ENCODE assay signal across 21 cellular contexts in the genomic region with DNA sequence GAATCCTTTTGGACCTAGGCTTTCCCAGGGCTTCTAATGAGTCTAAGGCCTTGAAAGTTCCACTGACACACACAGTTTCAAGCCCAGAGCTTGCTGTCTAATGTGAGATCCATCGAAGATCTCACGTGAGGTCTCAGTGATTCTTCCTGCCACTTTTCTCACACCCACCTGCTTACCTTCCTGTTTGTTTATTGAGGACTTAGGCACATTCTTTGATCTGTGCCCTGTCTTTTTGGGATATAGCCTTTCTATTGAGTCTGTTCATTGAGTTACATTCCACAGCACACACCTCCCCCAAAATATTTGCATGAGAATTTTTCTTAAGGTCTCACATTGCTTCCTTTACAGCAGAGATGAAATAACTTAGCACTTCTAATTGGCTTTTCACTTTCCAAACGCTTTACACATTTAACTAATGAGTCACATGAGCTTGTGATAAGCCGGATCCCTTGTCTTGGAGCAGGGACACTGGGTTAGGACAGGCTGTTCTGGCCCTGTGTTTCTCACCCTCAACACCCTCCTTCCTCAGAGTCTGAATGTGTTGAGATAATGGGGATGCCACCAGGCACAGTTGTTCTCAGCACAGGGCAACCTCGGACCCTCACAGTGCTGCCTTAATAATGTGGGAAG.
A peak's percentile ranks its signal among the peaks of the same experiment; 100 is the strongest.
DNase-seq lines count a peak whose midpoint lies in the region; ATAC-seq, FAIRE-seq and TF ChIP-seq lines count a peak whose summit lies in the region.
"Had no signal": no experiment of that assay in that cellular context is flagged by ENCODE, and none has a peak within 500 bp of the region (broad histone marks: within the 10 kb centered on the region; RNA-seq: fewer than 3 reads in every experiment).

No MANE protein-coding gene starts in this region.

- FAIRE-seq in HepG2 (lab: Jason Lieb, UNC) = no peak
- FAIRE-seq: A204.1, endometrium, frontal cortex, RCC 7860 had no signal

- intact Hi-C loops in HepG2 (cut with micrococcal nuclease; ENCODE audit: unreplicated experiment) = no loop called here
- intact Hi-C loops in heart right ventricle (cut with DNase I) = loop anchor here in 2 of 10 donors (5.0 kb wide), 2 partner anchors 59 to 354 kb away; a partner anchor contains a TSS
- intact Hi-C loops in sigmoid colon (cut with DNase I) = no loop called here

- H3K9ac ChIP-seq in liver (ENCODE audit: low read depth in 1 of 2, low read length in 2 of 2) = no peak overlapping the region
- H3K9ac ChIP-seq in HepG2 (ENCODE audit: insufficient read depth, low read depth, low read length) = no peak overlapping the region

- peak overlapping the region in 2 of 3 experiments; percentile 6 to 14 for H3K27ac Mint-ChIP-seq in nephron
- no peak overlapping the region for H3K27ac Mint-ChIP-seq in CD8-positive, alpha-beta memory T cell
- H3K27ac Mint-ChIP-seq: activated CD4-positive, alpha-beta memory T cell treated with anti-CD3 and anti-CD28 coated beads, Interleukin-2, amount 10 ng/mL, durations not matched to agents 7 days and 5 days; activated naive CD8-positive, alpha-beta T cell treated with anti-CD3 and anti-CD28 coated beads, Interleukin-2, amount 10 ng/mL, durations not matched to agents 7 days and 5 days; activated T-cell treated with anti-CD3 and anti-CD28 coated beads, Interleukin-2, amount 50 U/mL, for 72 hours; type B pancreatic cell had no signal

- TF ChIP-seq EP300 in HepG2 (IDR thresholded peaks at IDR 0.05; ENCODE audit: low read depth in 2 of 2, low read length in 2 of 2) (no peak), HepG2 (CRISPR knock-in tag; IDR thresholded peaks at IDR 0.05; ENCODE audit: borderline replicate concordance) (no peak), sigmoid colon (IDR thresholded peaks at IDR 0.05) (no peak)

- no peak for TF ChIP-seq POLR2A in HepG2 (IDR thresholded peaks at IDR 0.05; ENCODE audit: insufficient read depth in 1 of 2, low read depth in 2 of 2, low read length in 2 of 2)
- TF ChIP-seq POLR2A in sigmoid colon (IDR thresholded peaks at IDR 0.05) = no peak

- TF ChIP-seq CTCF in liver (IDR thresholded peaks at IDR 0.05; ENCODE audit: low read depth, low read length, missing input control) (no peak), HepG2 (CRISPR knock-in tag; IDR thresholded peaks at IDR 0.05) (no peak), heart right ventricle (IDR thresholded peaks at IDR 0.05) (no peak), nephron (IDR thresholded peaks at IDR 0.05; ENCODE audit: unreplicated experiment in 3 of 3) (no peak), sigmoid colon (IDR thresholded peaks at IDR 0.05) (no peak)

- peaks cover 2 to 5% (median 3%) of the 10 kb centered on the region in 4 donors for H3K36me3 ChIP-seq in liver (ENCODE audit: control insufficient read depth in 4 of 4, insufficient read depth in 3 of 4, low read depth in 1 of 4, low read length in 3 of 4)
- H3K36me3 ChIP-seq in HepG2 (replicated peaks in 1 of 2; ENCODE audit: control insufficient read depth in 1 of 2, insufficient read depth in 2 of 2, low read length in 2 of 2) = peaks cover 8 to 54% of the 10 kb centered on the region in 2 experiments
- H3K36me3 ChIP-seq in heart right ventricle = peaks cover 0 to 7% (median 0%) of the 10 kb centered on the region in 9 donors
- no peaks in the 10 kb centered on the region for H3K36me3 ChIP-seq in CD8-positive, alpha-beta memory T cell (ENCODE audit: insufficient read depth, low read length)
- no peaks in the 10 kb centered on the region for H3K36me3 ChIP-seq in sigmoid colon

- H3K4me3 ChIP-seq in liver (ENCODE audit: low read depth in 1 of 3, low read length in 3 of 3) = no peak overlapping the region
- H3K4me3 ChIP-seq in HepG2 (replicated peaks in 1 of 3; ENCODE audit: insufficient read depth in 1 of 3, low read depth in 2 of 3, low read length in 3 of 3) = no peak overlapping the region
- H3K4me3 ChIP-seq in heart right ventricle = no peak overlapping the region
- no peak overlapping the region for H3K4me3 ChIP-seq in CD8-positive, alpha-beta memory T cell (ENCODE audit: low read length)
- H3K4me3 ChIP-seq in sigmoid colon = no peak overlapping the region
- H3K4me3 ChIP-seq: skin epidermis had no signal

- no peak overlapping the region for H3K4me2 ChIP-seq in HepG2 (ENCODE audit: low read depth, low read length)

- H3K4me1 ChIP-seq in liver (ENCODE audit: control insufficient read depth in 4 of 4, insufficient read depth in 4 of 4, low read length in 3 of 4) (peaks cover 0 to 3% (median 0%) of the 10 kb centered on the region in 4 donors), HepG2 (ENCODE audit: insufficient read depth, low read length) (peaks cover 26% of the 10 kb centered on the region), heart right ventricle (peaks cover 4 to 69% (median 57%) of the 10 kb centered on the region in 9 donors), sigmoid colon (peaks cover 0 to 20% (median 7%) of the 10 kb centered on the region in 4 donors)
- H3K4me1 ChIP-seq in CD8-positive, alpha-beta memory T cell (ENCODE audit: insufficient read depth, low read length) = no peaks in the 10 kb centered on the region

- H3K9me3 ChIP-seq in liver (ENCODE audit: control insufficient read depth in 4 of 4, low read length in 3 of 4) (no peaks in the 10 kb centered on the region), HepG2 (ENCODE audit: low read length) (no peaks in the 10 kb centered on the region), heart right ventricle (no peaks in the 10 kb centered on the region), sigmoid colon (no peaks in the 10 kb centered on the region)
- no peaks in the 10 kb centered on the region for H3K9me3 ChIP-seq in CD8-positive, alpha-beta memory T cell (ENCODE audit: low read length)

- H3K27ac ChIP-seq in liver (ENCODE audit: low read depth in 1 of 2, low read length in 2 of 2) = no peak overlapping the region
- no peak overlapping the region for H3K27ac ChIP-seq in HepG2 (ENCODE audit: extremely low read length, insufficient read depth, low read length)
- peak overlapping the region; percentile 47 to 80 (median 69) for H3K27ac ChIP-seq in heart right ventricle
- no peak overlapping the region for H3K27ac ChIP-seq in CD8-positive, alpha-beta memory T cell (ENCODE audit: low read depth, low read length)
- H3K27ac ChIP-seq in sigmoid colon = peak overlapping the region in 1 of 4 donors; percentile 21
- H3K27ac ChIP-seq: skin epidermis had no signal

- 88% methylated on average over 5 of the region's 5 CpGs for WGBS in liver
- 92% methylated on average over 5 of the region's 5 CpGs for WGBS in HepG2 (ENCODE audit: low lambda C conversion rate)
- 42 to 46% methylated on average over 5 of the region's 5 CpGs for WGBS in heart right ventricle, 2 donors
- 75 to 81% methylated on average over 5 of the region's 5 CpGs for WGBS in sigmoid colon, 2 donors

- H3K4me3 Mint-ChIP-seq in nephron = no peak overlapping the region
- H3K4me3 Mint-ChIP-seq in CD8-positive, alpha-beta memory T cell = no peak overlapping the region
- H3K4me3 Mint-ChIP-seq: activated CD4-positive, alpha-beta memory T cell treated with anti-CD3 and anti-CD28 coated beads, Interleukin-2, amount 10 ng/mL, durations not matched to agents 7 days and 5 days; activated naive CD8-positive, alpha-beta T cell treated with anti-CD3 and anti-CD28 coated beads, Interleukin-2, amount 10 ng/mL, durations not matched to agents 7 days and 5 days; activated T-cell treated with anti-CD3 and anti-CD28 coated beads, Interleukin-2, amount 50 U/mL, for 72 hours; central memory CD8-positive, alpha-beta T cell; type B pancreatic cell had no signal

- no peaks in the 10 kb centered on the region for H3K9me3 Mint-ChIP-seq in nephron
- H3K9me3 Mint-ChIP-seq in CD8-positive, alpha-beta memory T cell = no peaks in the 10 kb centered on the region
- H3K9me3 Mint-ChIP-seq: activated CD4-positive, alpha-beta memory T cell treated with anti-CD3 and anti-CD28 coated beads, Interleukin-2, amount 10 ng/mL, durations not matched to agents 7 days and 5 days; activated naive CD8-positive, alpha-beta T cell treated with anti-CD3 and anti-CD28 coated beads, Interleukin-2, amount 10 ng/mL, durations not matched to agents 7 days and 5 days; activated T-cell treated with anti-CD3 and anti-CD28 coated beads, Interleukin-2, amount 50 U/mL, for 72 hours; central memory CD8-positive, alpha-beta T cell had no signal

- DNase-seq in HepG2 (ENCODE audit: low spot score) (no peak), heart right ventricle (no peak), midbrain (lab: John Stamatoyannopoulos, UW) (no peak), sigmoid colon (no peak)
- DNase-seq in CD8-positive, alpha-beta memory T cell = no peak
- DNase-seq: activated CD4-positive, alpha-beta memory T cell treated with anti-CD3 and anti-CD28 coated beads, Interleukin-2, amount 10 ng/mL, durations not matched to agents 7 days and 5 days; activated naive CD8-positive, alpha-beta T cell treated with anti-CD3 and anti-CD28 coated beads, Interleukin-2, amount 10 ng/mL, durations not matched to agents 7 days and 5 days; C1 segment of cervical spinal cord; NCI-H748 treated with DMSO at 0.1 percent for 48 hours; nucleus accumbens had no signal

- ATAC-seq in HepG2 (no peak), heart right ventricle (peak in 7 of 8 donors; percentile 21 to 87 (median 70)), HG02884 (IDR thresholded peaks at IDR 0.05; ENCODE audit: unreplicated experiment) (no peak)
- ATAC-seq: activated T-cell treated with anti-CD3 and anti-CD28 coated beads, Interleukin-2, amount 50 U/mL, for 72 hours had no signal

- no peaks in the 10 kb centered on the region; the same call in 1 of the 2 replicates for H4K20me1 ChIP-seq in HepG2 (ENCODE audit: insufficient read depth, low read length)

- POLR2A ChIA-PET in HepG2 (lab: Yijun Ruan, JAX) = no interaction called here
- POLR2A ChIA-PET in CD8-positive, alpha-beta memory T cell (lab: Charles Lee) = no interaction called here

- CTCF ChIA-PET in HepG2 (lab: Yijun Ruan, JAX; ENCODE audit: low intra/inter-chr PET ratio, low total read pairs) = no interaction called here
- CTCF ChIA-PET in CD8-positive, alpha-beta memory T cell (lab: Charles Lee) = interaction anchor here (0.9 kb wide), 1 partner anchor 386 kb away, joined by 3 read pairs; no protein-coding TSS in a partner anchor

- no peaks in the 10 kb centered on the region for H3K27me3 ChIP-seq in liver (ENCODE audit: control insufficient read depth in 4 of 4, insufficient read depth in 4 of 4, low read length in 3 of 4)
- no peaks in the 10 kb centered on the region for H3K27me3 ChIP-seq in HepG2 (ENCODE audit: control insufficient read depth in 1 of 2, insufficient read depth in 2 of 2, low read length in 2 of 2)
- H3K27me3 ChIP-seq in heart right ventricle = no peaks in the 10 kb centered on the region
- H3K27me3 ChIP-seq in CD8-positive, alpha-beta memory T cell (ENCODE audit: insufficient read depth, low read length, poor library complexity, severe bottlenecking) = no peaks in the 10 kb centered on the region
- no peaks in the 10 kb centered on the region for H3K27me3 ChIP-seq in sigmoid colon

- in situ Hi-C loops in HepG2 (cut with HindIII; ENCODE audit: extremely low pct_ligation_motif_present, low pct_unique_long_range_greater_than_20kb) = no loop called here

- H2AFZ ChIP-seq in HepG2 (ENCODE audit: low read length) = no peak overlapping the region

- peaks cover 44% of the 10 kb centered on the region for H3K36me3 Mint-ChIP-seq in nephron (ENCODE audit: low read depth)
- H3K36me3 Mint-ChIP-seq in CD8-positive, alpha-beta memory T cell = peaks cover 0 to 3% (median 0%) of the 10 kb centered on the region in 3 donors
- H3K36me3 Mint-ChIP-seq: activated naive CD8-positive, alpha-beta T cell treated with anti-CD3 and anti-CD28 coated beads, Interleukin-2, amount 10 ng/mL, durations not matched to agents 7 days and 5 days had no signal

- TF ChIP-seq RAD21 in liver (IDR thresholded peaks at IDR 0.05) (no peak), HepG2 (CRISPR knock-in tag; IDR thresholded peaks at IDR 0.05) (no peak)

- peaks cover 42% of the 10 kb centered on the region for H3K4me1 Mint-ChIP-seq in nephron
- no peaks in the 10 kb centered on the region for H3K4me1 Mint-ChIP-seq in CD8-positive, alpha-beta memory T cell
- H3K4me1 Mint-ChIP-seq: activated CD4-positive, alpha-beta memory T cell treated with anti-CD3 and anti-CD28 coated beads, Interleukin-2, amount 10 ng/mL, durations not matched to agents 7 days and 5 days; activated naive CD8-positive, alpha-beta T cell treated with anti-CD3 and anti-CD28 coated beads, Interleukin-2, amount 10 ng/mL, durations not matched to agents 7 days and 5 days; central memory CD8-positive, alpha-beta T cell had no signal

- no peaks in the 10 kb centered on the region for H3K27me3 Mint-ChIP-seq in nephron (ENCODE audit: low read depth)
- peaks cover 0 to 1% of the 10 kb centered on the region in 2 donors for H3K27me3 Mint-ChIP-seq in CD8-positive, alpha-beta memory T cell
- H3K27me3 Mint-ChIP-seq: activated CD4-positive, alpha-beta memory T cell treated with anti-CD3 and anti-CD28 coated beads, Interleukin-2, amount 10 ng/mL, durations not matched to agents 7 days and 5 days; central memory CD8-positive, alpha-beta T cell; type B pancreatic cell had no signal

- no peaks in the 10 kb centered on the region for H3K79me2 ChIP-seq in HepG2 (ENCODE audit: insufficient read depth, low read length)

- no TSS peak for BruUV-seq in HepG2 (replicated peaks; lab: Mats Ljungman, UMichigan)

Comparison
In these comparisons a context has a peak if more than half of its experiments do, and no peak if none do; other contexts are left out.
1. H3K27ac ChIP-seq: peak in heart right ventricle (10 of 10); none in liver (0 of 2), HepG2 (single experiment) and CD8-positive, alpha-beta memory T cell (single experiment).
2. ATAC-seq: peak in heart right ventricle (7 of 8); none in HepG2 (single experiment) and HG02884 (single experiment).
3. H3K27ac Mint-ChIP-seq: peak in nephron (2 of 3); none in CD8-positive, alpha-beta memory T cell (0 of 8).